Comparison of ENCODE assay signal across 1 cellular context in genomic region chr3:197949767-197950660, GRCh38.
TF ChIP-seq lines count a peak whose summit lies in the region.

Gene RPL35A, plus strand, starts transcription at chr3:197950190. Its CDS starts 778 bp downstream, at chr3:197950968.

TF ChIP-seq in HepG2, 621 proteins besides CTCF, POLR2A, EP300 and RAD21 (continued from another document and continues in another):
- TF ChIP-seq AKNA (CRISPR knock-in tag; IDR thresholded peaks at IDR 0.05; ENCODE audit: borderline replicate concordance) (no peak), ZSCAN5A (CRISPR knock-in tag; IDR thresholded peaks at IDR 0.05; ENCODE audit: borderline replicate concordance) (peak; percentile 6; the same call in 1 of the 2 replicates), TFAP4 (IDR thresholded peaks at IDR 0.05; ENCODE audit: borderline replicate concordance, low read depth) (no peak; the same call in 1 of the 2 replicates), SOX5 (CRISPR knock-in tag; IDR thresholded peaks at IDR 0.05; ENCODE audit: borderline replicate concordance) (peak; percentile 7; the same call in 1 of the 2 replicates), ZNF234 (CRISPR knock-in tag; conservative IDR thresholded peaks at IDR 0.05) (0 out of 2 replicates have a peak, but pooled peaks have one; percentile 63), PHF5A (CRISPR knock-in tag; IDR thresholded peaks at IDR 0.05; ENCODE audit: low read depth, unreplicated experiment) (no peak), FOXP4 (CRISPR knock-in tag; IDR thresholded peaks at IDR 0.05) (peak; percentile 53; the same call in 1 of the 2 replicates), JUN (CRISPR knock-in tag; IDR thresholded peaks at IDR 0.05) (0 out of 2 replicates have a peak, but pooled peaks have one; percentile 28), ZNF256 (CRISPR knock-in tag; conservative IDR thresholded peaks at IDR 0.05) (no peak), ZFAT (CRISPR knock-in tag; conservative IDR thresholded peaks at IDR 0.05) (no peak), FOXM1 (CRISPR knock-in tag; IDR thresholded peaks at IDR 0.05) (no peak), ATF6 (CRISPR knock-in tag; conservative IDR thresholded peaks at IDR 0.05) (no peak), ARID3A (IDR thresholded peaks at IDR 0.05; ENCODE audit: low read depth, low read length) (peak; percentile 75), HOXA9 (CRISPR knock-in tag; IDR thresholded peaks at IDR 0.05; ENCODE audit: borderline replicate concordance) (no peak), E2F5 (CRISPR knock-in tag; conservative IDR thresholded peaks at IDR 0.05) (no peak; the same call in 1 of the 2 replicates), SOX13 (IDR thresholded peaks at IDR 0.05) (no peak), SOX13 (CRISPR knock-in tag; conservative IDR thresholded peaks at IDR 0.05 in 1 of 2, IDR thresholded peaks at IDR 0.05 in 1 of 2) (no peak), SNAPC2 (CRISPR knock-in tag; IDR thresholded peaks at IDR 0.05) (no peak), SYNCRIP (IDR thresholded peaks at IDR 0.05; ENCODE audit: insufficient read depth, low read depth, low read length) (no peak), ZNF597 (CRISPR knock-in tag; IDR thresholded peaks at IDR 0.05) (no peak), ZNF784 (CRISPR knock-in tag; IDR thresholded peaks at IDR 0.05; ENCODE audit: borderline replicate concordance) (peak; percentile 68), ZBTB37 (CRISPR knock-in tag; IDR thresholded peaks at IDR 0.05) (no peak), HMGA1 (CRISPR knock-in tag; conservative IDR thresholded peaks at IDR 0.05) (no peak), ZNF430 (CRISPR knock-in tag; IDR thresholded peaks at IDR 0.05) (no peak), RERE (CRISPR knock-in tag; IDR thresholded peaks at IDR 0.05; ENCODE audit: low read depth) (no peak; the same call in 1 of the 2 replicates), SRSF4 (IDR thresholded peaks at IDR 0.05; ENCODE audit: low read depth, low read length, poor library complexity, severe bottlenecking) (no peak), ZNF816 (CRISPR knock-in tag; IDR thresholded peaks at IDR 0.05; ENCODE audit: borderline replicate concordance) (no peak; the same call in 1 of the 2 replicates)
